ENCODE assay signal across 8 cellular contexts in the genomic region with DNA sequence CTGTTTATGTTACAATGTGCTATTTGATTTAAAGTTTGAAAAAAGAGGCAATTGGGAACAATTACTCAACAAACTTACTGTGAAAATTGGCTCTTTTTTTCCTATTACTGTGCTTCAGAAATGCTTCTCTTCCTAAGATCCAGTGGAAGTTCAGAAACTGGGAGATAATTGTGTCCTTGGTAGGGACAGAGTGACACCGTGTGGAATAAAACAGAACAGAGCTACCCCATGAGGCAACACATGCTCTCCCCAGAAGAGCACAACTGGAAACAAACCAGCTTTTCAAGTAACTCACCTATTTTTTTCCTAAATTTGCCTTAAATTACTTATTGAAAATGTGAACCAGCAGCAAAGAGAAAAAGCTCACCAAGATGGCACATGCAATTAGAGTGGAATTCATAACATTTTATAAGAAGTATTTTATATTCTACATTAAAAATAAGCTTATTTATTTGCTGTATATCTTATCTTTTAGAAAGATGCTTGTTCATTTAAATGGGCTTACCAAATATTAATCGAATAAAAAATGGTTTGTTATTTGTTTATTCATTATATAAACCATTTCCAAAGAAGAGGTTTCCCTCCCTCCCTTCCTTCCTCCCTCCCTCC.
DNase-seq lines count a peak whose midpoint lies in the region; TF ChIP-seq lines count a peak whose summit lies in the region.

No MANE protein-coding gene starts in this region.

- TF ChIP-seq CTCF in fibroblast of villous mesenchyme (IDR thresholded peaks at IDR 0.05; ENCODE audit: insufficient read depth, low read depth, low read length) (peak; percentile 71), ovary (IDR thresholded peaks at IDR 0.05) (peak in 2 of 3 donors; percentile 44 to 68)

- no peak for TF ChIP-seq POLR2A in ovary (IDR thresholded peaks at IDR 0.05)

- no peaks in the 10 kb centered on the region for H3K9me3 ChIP-seq in ovary

- no peaks in the 10 kb centered on the region for H3K27me3 ChIP-seq in ovary

- intact Hi-C loops in ovary (cut with DNase I), result loop anchor here in 3 of 4 donors (5.0 to 10.0 kb wide), 2 partner anchors 1142 to 1145 kb away; no protein-coding TSS in a partner anchor

- no peaks in the 10 kb centered on the region for H3K4me1 ChIP-seq in ovary (ENCODE audit: insufficient read depth)

- H3K36me3 ChIP-seq in ovary, result no peaks in the 10 kb centered on the region

- no peak for TF ChIP-seq EP300 in ovary (IDR thresholded peaks at IDR 0.05)

- no peak overlapping the region for H3K27ac ChIP-seq in ovary

- no peak overlapping the region for H3K4me3 ChIP-seq in fibroblast of villous mesenchyme (ENCODE audit: low read depth, low read length)
- no peak overlapping the region for H3K4me3 ChIP-seq in ovary

- DNase-seq in NCI-H2081 (lab: John Stamatoyannopoulos, UW) (peak; percentile 38 to 46), NCI-H2081 treated with DMSO at 0.1 percent for 48 hours (lab: John Stamatoyannopoulos, UW) (no peak), SK-N-DZ (ENCODE audit: low spot score) (peak; percentile 59), fibroblast of villous mesenchyme (ENCODE audit: low read depth) (peak; percentile 71), ovary (peak in 3 of 5 donors; percentile 13 to 36 (median 28))
- no peak for DNase-seq in activated naive CD4-positive, alpha-beta T cell treated with Interleukin-2 at 50 U/mL for 16 hours
- no peak for DNase-seq in activated CD4-positive, alpha-beta T cell treated with anti-CD3 and anti-CD28 coated beads, Interleukin-2, amount 50 U/mL, for 4 hours
- DNase-seq in stimulated activated CD4-positive, alpha-beta T cell treated with anti-CD3 and anti-CD28 coated beads, Interleukin-4, amount 100 ng/mL, for 24 hours, result no peak

- WGBS in ovary, 3 donors, result 2 to 11% (median 3%) methylated on average over 2 of the region's 2 CpGs

Comparison
In these comparisons a context has a peak if more than half of its experiments do, and no peak if none do; other contexts are left out.
1. DNase-seq: peak in NCI-H2081 (2 of 2), SK-N-DZ (single experiment), fibroblast of villous mesenchyme (single experiment) and ovary (3 of 5); none in NCI-H2081 treated with DMSO at 0.1 percent for 48 hours (single experiment), activated naive CD4-positive, alpha-beta T cell treated with Interleukin-2 at 50 U/mL for 16 hours (single experiment), activated CD4-positive, alpha-beta T cell treated with anti-CD3 and anti-CD28 coated beads, Interleukin-2, amount 50 U/mL, for 4 hours (0 of 2) and stimulated activated CD4-positive, alpha-beta T cell treated with anti-CD3 and anti-CD28 coated beads, Interleukin-4, amount 100 ng/mL, for 24 hours (single experiment).